In genomic region chr5:55694152-55694830, GRCh38 we compare ENCODE assay signal across 1 cellular context.
TF ChIP-seq lines count a peak whose summit lies in the region.

No MANE protein-coding gene starts in this region.

TF ChIP-seq in K562, 482 proteins besides CTCF, POLR2A, EP300 and RAD21 (continued from another document):
- TF ChIP-seq SMC3 (conservative IDR thresholded peaks at IDR 0.05; ENCODE audit: insufficient read depth, low read depth, low read length) (0 out of 2 replicates have a peak, but pooled peaks have one; percentile 20), HDAC6 (IDR thresholded peaks at IDR 0.05; ENCODE audit: low read depth, low read length) (no peak), PCBP1 (IDR thresholded peaks at IDR 0.05; ENCODE audit: low read depth, low read length, poor library complexity, severe bottlenecking) (peak; percentile 66), HMG20B (CRISPR knock-in tag; IDR thresholded peaks at IDR 0.05) (no peak), NFRKB (IDR thresholded peaks at IDR 0.05; ENCODE audit: low read depth) (no peak)
